In genomic region chr7:43906327-43907010, GRCh38 we compare ENCODE assay signal across 1 cellular context.
TF ChIP-seq lines count a peak whose summit lies in the region.

Gene URGCP, minus strand, starts transcription at chr7:43906596. Its CDS starts 21 bp downstream, at chr7:43906575.

TF ChIP-seq in HepG2, 621 proteins besides CTCF, POLR2A, EP300 and RAD21 (continued from another document and continues in another):
- TF ChIP-seq, protein P1, sequence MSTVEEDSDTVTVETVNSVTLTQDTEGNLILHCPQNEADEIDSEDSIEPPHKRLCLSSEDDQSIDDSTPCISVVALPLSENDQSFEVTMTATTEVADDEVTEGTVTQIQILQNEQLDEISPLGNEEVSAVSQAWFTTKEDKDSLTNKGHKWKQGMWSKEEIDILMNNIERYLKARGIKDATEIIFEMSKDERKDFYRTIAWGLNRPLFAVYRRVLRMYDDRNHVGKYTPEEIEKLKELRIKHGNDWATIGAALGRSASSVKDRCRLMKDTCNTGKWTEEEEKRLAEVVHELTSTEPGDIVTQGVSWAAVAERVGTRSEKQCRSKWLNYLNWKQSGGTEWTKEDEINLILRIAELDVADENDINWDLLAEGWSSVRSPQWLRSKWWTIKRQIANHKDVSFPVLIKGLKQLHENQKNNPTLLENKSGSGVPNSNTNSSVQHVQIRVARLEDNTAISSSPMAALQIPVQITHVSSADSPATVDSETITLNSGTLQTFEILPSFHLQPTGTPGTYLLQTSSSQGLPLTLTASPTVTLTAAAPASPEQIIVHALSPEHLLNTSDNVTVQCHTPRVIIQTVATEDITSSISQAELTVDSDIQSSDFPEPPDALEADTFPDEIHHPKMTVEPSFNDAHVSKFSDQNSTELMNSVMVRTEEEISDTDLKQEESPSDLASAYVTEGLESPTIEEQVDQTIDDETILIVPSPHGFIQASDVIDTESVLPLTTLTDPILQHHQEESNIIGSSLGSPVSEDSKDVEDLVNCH (CRISPR knock-in tag; IDR thresholded peaks at IDR 0.05): no peak
- TF ChIP-seq IKZF1 (IDR thresholded peaks at IDR 0.05) (no peak), TBL1XR1 (IDR thresholded peaks at IDR 0.05; ENCODE audit: borderline replicate concordance, low read length, partially characterized antibody) (no peak), ZNF572 (CRISPR knock-in tag; IDR thresholded peaks at IDR 0.05) (no peak), YEATS4 (CRISPR knock-in tag; IDR thresholded peaks at IDR 0.05; ENCODE audit: borderline replicate concordance) (no peak; the same call in 1 of the 2 replicates), FOSL1 (CRISPR knock-in tag; IDR thresholded peaks at IDR 0.05; ENCODE audit: borderline replicate concordance) (no peak), ZNF496 (CRISPR knock-in tag; IDR thresholded peaks at IDR 0.05; ENCODE audit: insufficient replicate concordance) (no peak), CREB3 (CRISPR knock-in tag; IDR thresholded peaks at IDR 0.05) (no peak), ZBTB8A (CRISPR knock-in tag; IDR thresholded peaks at IDR 0.05; ENCODE audit: borderline replicate concordance, low read depth) (no peak), TAF1 (CRISPR knock-in tag; IDR thresholded peaks at IDR 0.05) (no peak), PCBP2 (optimal IDR thresholded peaks at IDR 0.05; ENCODE audit: low read depth, low read length, poor library complexity, severe bottlenecking) (no peak), ZFP1 (CRISPR knock-in tag; IDR thresholded peaks at IDR 0.05) (no peak), ZMAT3 (CRISPR knock-in tag; conservative IDR thresholded peaks at IDR 0.05) (no peak), SAP130 (CRISPR knock-in tag; IDR thresholded peaks at IDR 0.05; ENCODE audit: low read depth) (no peak), POLR2AphosphoS5 (IDR thresholded peaks at IDR 0.05; ENCODE audit: low read depth, low read length) (no peak), ZNF329 (CRISPR knock-in tag; IDR thresholded peaks at IDR 0.05; ENCODE audit: low read depth) (0 out of 2 replicates have a peak, but pooled peaks have one; percentile 24), DMAP1 (CRISPR knock-in tag; IDR thresholded peaks at IDR 0.05) (no peak), ZNF768 (CRISPR knock-in tag; IDR thresholded peaks at IDR 0.05) (0 out of 2 replicates have a peak, but pooled peaks have one; percentile 20), SIX1 (CRISPR knock-in tag; IDR thresholded peaks at IDR 0.05; ENCODE audit: borderline replicate concordance) (no peak), CHD2 (IDR thresholded peaks at IDR 0.05; ENCODE audit: low read depth, low read length) (no peak), REST (IDR thresholded peaks at IDR 0.05; ENCODE audit: borderline replicate concordance in 1 of 2, low read depth in 1 of 2, low read length in 2 of 2) (0 out of 4 replicates have a peak, but pooled peaks of 1 of the 2 experiments have one; percentile 11), PHF8 (CRISPR knock-in tag; IDR thresholded peaks at IDR 0.05) (peak; percentile 60), ZNF850 (CRISPR knock-in tag; conservative IDR thresholded peaks at IDR 0.05) (no peak), MAX (IDR thresholded peaks at IDR 0.05) (peak; percentile 49; the same call in 1 of the 2 replicates), NFATC3 (CRISPR knock-in tag; IDR thresholded peaks at IDR 0.05) (no peak), KLF6 (CRISPR knock-in tag; IDR thresholded peaks at IDR 0.05) (no peak), TRIM24 (CRISPR knock-in tag; IDR thresholded peaks at IDR 0.05) (no peak), FOXP1 (IDR thresholded peaks at IDR 0.05) (no peak), FOXP1 (CRISPR knock-in tag; IDR thresholded peaks at IDR 0.05) (no peak), ONECUT2 (CRISPR knock-in tag; IDR thresholded peaks at IDR 0.05) (no peak), ARNT (IDR thresholded peaks at IDR 0.05) (no peak), HOXA5 (CRISPR knock-in tag; IDR thresholded peaks at IDR 0.05) (no peak), ZNF383 (CRISPR knock-in tag; IDR thresholded peaks at IDR 0.05; ENCODE audit: borderline replicate concordance) (no peak), AGO2 (optimal IDR thresholded peaks at IDR 0.05; ENCODE audit: low read depth, low read length) (peak; percentile 75), ZFP36 (IDR thresholded peaks at IDR 0.05; ENCODE audit: borderline replicate concordance, low read depth, low read length, partially characterized antibody) (no peak), ZNF337 (CRISPR knock-in tag; IDR thresholded peaks at IDR 0.05; ENCODE audit: borderline replicate concordance, low read depth) (no peak), MAF1 (CRISPR knock-in tag; IDR thresholded peaks at IDR 0.05; ENCODE audit: borderline replicate concordance) (no peak), ZUFSP (CRISPR knock-in tag; IDR thresholded peaks at IDR 0.05; ENCODE audit: borderline replicate concordance) (no peak)
- TF ChIP-seq, protein P2, sequence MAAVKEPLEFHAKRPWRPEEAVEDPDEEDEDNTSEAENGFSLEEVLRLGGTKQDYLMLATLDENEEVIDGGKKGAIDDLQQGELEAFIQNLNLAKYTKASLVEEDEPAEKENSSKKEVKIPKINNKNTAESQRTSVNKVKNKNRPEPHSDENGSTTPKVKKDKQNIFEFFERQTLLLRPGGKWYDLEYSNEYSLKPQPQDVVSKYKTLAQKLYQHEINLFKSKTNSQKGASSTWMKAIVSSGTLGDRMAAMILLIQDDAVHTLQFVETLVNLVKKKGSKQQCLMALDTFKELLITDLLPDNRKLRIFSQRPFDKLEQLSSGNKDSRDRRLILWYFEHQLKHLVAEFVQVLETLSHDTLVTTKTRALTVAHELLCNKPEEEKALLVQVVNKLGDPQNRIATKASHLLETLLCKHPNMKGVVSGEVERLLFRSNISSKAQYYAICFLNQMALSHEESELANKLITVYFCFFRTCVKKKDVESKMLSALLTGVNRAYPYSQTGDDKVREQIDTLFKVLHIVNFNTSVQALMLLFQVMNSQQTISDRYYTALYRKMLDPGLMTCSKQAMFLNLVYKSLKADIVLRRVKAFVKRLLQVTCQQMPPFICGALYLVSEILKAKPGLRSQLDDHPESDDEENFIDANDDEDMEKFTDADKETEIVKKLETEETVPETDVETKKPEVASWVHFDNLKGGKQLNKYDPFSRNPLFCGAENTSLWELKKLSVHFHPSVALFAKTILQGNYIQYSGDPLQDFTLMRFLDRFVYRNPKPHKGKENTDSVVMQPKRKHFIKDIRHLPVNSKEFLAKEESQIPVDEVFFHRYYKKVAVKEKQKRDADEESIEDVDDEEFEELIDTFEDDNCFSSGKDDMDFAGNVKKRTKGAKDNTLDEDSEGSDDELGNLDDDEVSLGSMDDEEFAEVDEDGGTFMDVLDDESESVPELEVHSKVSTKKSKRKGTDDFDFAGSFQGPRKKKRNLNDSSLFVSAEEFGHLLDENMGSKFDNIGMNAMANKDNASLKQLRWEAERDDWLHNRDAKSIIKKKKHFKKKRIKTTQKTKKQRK (IDR thresholded peaks at IDR 0.05; ENCODE audit: low read length): no peak
- TF ChIP-seq, protein P3, sequence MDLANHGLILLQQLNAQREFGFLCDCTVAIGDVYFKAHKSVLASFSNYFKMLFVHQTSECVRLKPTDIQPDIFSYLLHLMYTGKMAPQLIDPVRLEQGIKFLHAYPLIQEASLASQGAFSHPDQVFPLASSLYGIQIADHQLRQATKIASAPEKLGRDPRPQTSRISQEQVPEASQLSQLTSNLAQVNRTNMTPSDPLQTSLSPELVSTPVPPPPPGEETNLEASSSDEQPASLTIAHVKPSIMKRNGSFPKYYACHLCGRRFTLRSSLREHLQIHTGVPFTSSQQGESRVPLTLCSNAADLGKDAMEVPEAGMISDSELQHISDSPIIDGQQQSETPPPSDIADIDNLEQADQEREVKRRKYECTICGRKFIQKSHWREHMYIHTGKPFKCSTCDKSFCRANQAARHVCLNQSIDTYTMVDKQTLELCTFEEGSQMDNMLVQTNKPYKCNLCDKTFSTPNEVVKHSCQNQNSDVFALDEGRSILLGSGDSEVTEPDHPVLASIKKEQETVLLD (CRISPR knock-in tag; IDR thresholded peaks at IDR 0.05; ENCODE audit: low read depth): no peak
- TF ChIP-seq, protein P4, sequence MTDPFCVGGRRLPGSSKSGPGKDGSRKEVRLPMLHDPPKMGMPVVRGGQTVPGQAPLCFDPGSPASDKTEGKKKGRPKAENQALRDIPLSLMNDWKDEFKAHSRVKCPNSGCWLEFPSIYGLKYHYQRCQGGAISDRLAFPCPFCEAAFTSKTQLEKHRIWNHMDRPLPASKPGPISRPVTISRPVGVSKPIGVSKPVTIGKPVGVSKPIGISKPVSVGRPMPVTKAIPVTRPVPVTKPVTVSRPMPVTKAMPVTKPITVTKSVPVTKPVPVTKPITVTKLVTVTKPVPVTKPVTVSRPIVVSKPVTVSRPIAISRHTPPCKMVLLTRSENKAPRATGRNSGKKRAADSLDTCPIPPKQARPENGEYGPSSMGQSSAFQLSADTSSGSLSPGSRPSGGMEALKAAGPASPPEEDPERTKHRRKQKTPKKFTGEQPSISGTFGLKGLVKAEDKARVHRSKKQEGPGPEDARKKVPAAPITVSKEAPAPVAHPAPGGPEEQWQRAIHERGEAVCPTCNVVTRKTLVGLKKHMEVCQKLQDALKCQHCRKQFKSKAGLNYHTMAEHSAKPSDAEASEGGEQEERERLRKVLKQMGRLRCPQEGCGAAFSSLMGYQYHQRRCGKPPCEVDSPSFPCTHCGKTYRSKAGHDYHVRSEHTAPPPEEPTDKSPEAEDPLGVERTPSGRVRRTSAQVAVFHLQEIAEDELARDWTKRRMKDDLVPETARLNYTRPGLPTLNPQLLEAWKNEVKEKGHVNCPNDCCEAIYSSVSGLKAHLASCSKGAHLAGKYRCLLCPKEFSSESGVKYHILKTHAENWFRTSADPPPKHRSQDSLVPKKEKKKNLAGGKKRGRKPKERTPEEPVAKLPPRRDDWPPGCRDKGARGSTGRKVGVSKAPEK (CRISPR knock-in tag; IDR thresholded peaks at IDR 0.05; ENCODE audit: borderline replicate concordance): no peak
- TF ChIP-seq, protein P5, sequence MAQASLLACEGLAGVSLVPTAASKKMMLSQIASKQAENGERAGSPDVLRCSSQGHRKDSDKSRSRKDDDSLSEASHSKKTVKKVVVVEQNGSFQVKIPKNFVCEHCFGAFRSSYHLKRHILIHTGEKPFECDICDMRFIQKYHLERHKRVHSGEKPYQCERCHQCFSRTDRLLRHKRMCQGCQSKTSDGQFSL (CRISPR knock-in tag; IDR thresholded peaks at IDR 0.05): no peak
